ENCODE assay signal across 16 cellular contexts in the genomic region with DNA sequence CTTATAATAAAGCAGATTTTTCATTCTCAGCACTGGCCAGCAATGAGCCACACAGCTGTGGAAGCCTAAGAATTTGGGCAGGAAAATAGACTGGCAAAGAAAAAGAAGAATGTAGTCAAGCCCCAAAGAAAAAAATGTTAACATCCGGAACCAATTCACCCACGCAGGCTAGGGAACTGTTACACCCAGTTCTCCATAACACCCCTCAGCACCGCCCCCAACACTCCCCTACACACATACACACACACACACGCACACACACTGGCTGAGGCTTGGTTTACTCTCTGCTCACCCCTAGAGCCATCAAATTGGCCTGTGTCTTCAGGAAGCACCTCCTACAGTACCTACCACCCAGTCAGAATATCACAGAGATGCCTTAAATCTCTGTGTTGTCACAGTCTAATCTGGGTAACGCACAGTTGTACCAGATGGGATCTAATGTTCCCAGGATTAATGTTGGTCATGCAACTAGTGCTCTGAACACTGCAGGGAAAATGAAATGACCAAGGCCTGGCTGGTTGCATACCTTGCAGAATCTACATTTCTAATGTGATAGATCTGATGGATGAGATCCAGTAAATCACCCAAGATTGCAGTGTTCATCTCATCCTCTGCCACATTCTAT. TPM values are rescaled to one million over a fixed set of nuclear protein-coding genes. Genes with fewer than 3 reads are reported as not detected.
DNase-seq lines count a peak whose midpoint lies in the region; ATAC-seq and TF ChIP-seq lines count a peak whose summit lies in the region.
"Had no signal": no experiment of that assay in that cellular context is flagged by ENCODE, and none has a peak within 500 bp of the region (broad histone marks: within the 10 kb centered on the region; RNA-seq: fewer than 3 reads in every experiment).

No MANE protein-coding gene starts in this region.

- peak; percentile 74 for DNase-seq in AG08395 (ENCODE audit: low spot score)
- no peak for DNase-seq in HFFc6
- no peak for DNase-seq in chondrocyte (ENCODE audit: low spot score)
- DNase-seq in sciatic nerve (ENCODE audit: low spot score) = no peak
- DNase-seq in NCI-H345 (lab: John Stamatoyannopoulos, UW) = no peak
- DNase-seq in stimulated activated naive CD8-positive, alpha-beta T cell treated with anti-CD3 and anti-CD28 coated beads, Interleukin-15, Interleukin-2, amounts not matched to agents 100 U/mL and 50 U/mL, for 24 hours = no peak
- DNase-seq in effector CD8-positive, alpha-beta T cell (lab: John Stamatoyannopoulos, UW) = no peak
- DNase-seq in NCI-H446 treated with DMSO at 0.1 percent for 48 hours (lab: John Stamatoyannopoulos, UW) = no peak
- DNase-seq: 8988T, Caco-2, DMS79, GDM1, MM.1S, NCI-H187 treated with DMSO at 0.1 percent for 48 hours, SHP77 treated with DMSO at 0.1 percent for 48 hours had no signal

- intact Hi-C loops in sciatic nerve (cut with DNase I) = no loop called here

- H3K4me1 Mint-ChIP-seq in HFFc6 (ENCODE audit: low read depth) = peaks cover 12% of the 10 kb centered on the region
- peaks cover 65% of the 10 kb centered on the region for H3K4me1 Mint-ChIP-seq in chondrocyte (ENCODE audit: low read depth)

- H3K4me3 Mint-ChIP-seq in HFFc6 (no peak overlapping the region), chondrocyte (ENCODE audit: unreplicated experiment) (no peak overlapping the region)

- peak; percentile 85 for ATAC-seq in sciatic nerve
- no peak for ATAC-seq in stimulated activated naive CD8-positive, alpha-beta T cell treated with anti-CD3 and anti-CD28 coated beads, Interleukin-15, Interleukin-2, amounts not matched to agents 100 U/mL and 50 U/mL, for 24 hours

- H3K9me3 Mint-ChIP-seq in HFFc6 (no peaks in the 10 kb centered on the region), chondrocyte (ENCODE audit: low read depth) (no peaks in the 10 kb centered on the region)

- H3K27ac Mint-ChIP-seq in HFFc6 = peak overlapping the region; percentile 7; the same call in 1 of the 2 replicates
- H3K27ac Mint-ChIP-seq in chondrocyte (ENCODE audit: unreplicated experiment) = peak overlapping the region; percentile 83

- TF ChIP-seq CTCF in HFFc6 (IDR thresholded peaks at IDR 0.05) = no peak
- no peak for TF ChIP-seq CTCF in chondrocyte (IDR thresholded peaks at IDR 0.05)

- H3K36me3 Mint-ChIP-seq in HFFc6 (ENCODE audit: low read depth) (no peaks in the 10 kb centered on the region), chondrocyte (ENCODE audit: low read depth) (peaks cover 7% of the 10 kb centered on the region)

- H3K27me3 Mint-ChIP-seq in HFFc6 (ENCODE audit: insufficient read depth) = no peaks in the 10 kb centered on the region
- peaks cover 3% of the 10 kb centered on the region for H3K27me3 Mint-ChIP-seq in chondrocyte (ENCODE audit: low read depth)

RNA-seq across cellular contexts. Expression of a gene that starts 14.5 kb away (rescaled TPM):
- 10 to 100 TPM in 3 of 6 experiments, 1 to 10 TPM in 3; 5.3 to 12.2 (median 10.0) TPM for total RNA-seq in HFFc6 (2021; fragmentation: NEBNext Ultra II Directional; extraction: Animal tissue kit (Norgen Biotek cat#: 25700))
- total RNA-seq in chondrocyte (4.9 to 41.0 TPM (median 37.9 TPM) in 3 replicates), sciatic nerve (12.5 TPM)
- total RNA-seq: NCI-H460 had no signal
